Comparison of ENCODE assay signal across 28 cellular contexts in the genomic region with DNA sequence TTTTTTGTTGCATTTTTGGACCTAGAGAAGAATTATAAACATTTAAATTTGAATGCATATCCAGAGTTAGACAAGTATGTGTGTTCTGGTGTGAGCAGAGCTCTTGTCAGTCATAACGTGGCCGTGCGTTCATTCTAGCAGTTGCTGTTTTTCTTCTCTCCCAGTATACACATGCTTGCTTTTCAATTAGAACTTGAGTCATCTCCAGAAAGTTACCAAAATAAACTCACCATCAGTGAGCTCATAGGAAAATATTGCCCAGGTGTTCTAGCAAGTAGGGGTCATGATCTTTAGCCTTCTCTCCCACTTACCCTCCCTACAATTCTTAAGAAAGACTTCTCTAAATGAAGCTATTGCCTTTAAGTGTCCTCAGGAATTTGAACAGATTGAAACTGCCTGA.
DNase-seq lines count a peak whose midpoint lies in the region; ATAC-seq and TF ChIP-seq lines count a peak whose summit lies in the region.
"Had no signal": no experiment of that assay in that cellular context is flagged by ENCODE, and none has a peak within 500 bp of the region (broad histone marks: within the 10 kb centered on the region; RNA-seq: fewer than 3 reads in every experiment).

No MANE protein-coding gene starts in this region.

- no peak overlapping the region for H3K4me3 ChIP-seq in SJCRH30
- H3K4me3 ChIP-seq in foreskin fibroblast (ENCODE audit: low read depth in 1 of 2, low read length in 2 of 2) = no peak overlapping the region
- H3K4me3 ChIP-seq in gastroesophageal sphincter = no peak overlapping the region
- H3K4me3 ChIP-seq: body of pancreas, pancreas had no signal

- TF ChIP-seq CTCF in foreskin fibroblast (IDR thresholded peaks at IDR 0.05; ENCODE audit: low read depth, low read length) (no peak), nephron (IDR thresholded peaks at IDR 0.05; ENCODE audit: unreplicated experiment in 3 of 3) (no peak), CD14-positive monocyte (IDR thresholded peaks at IDR 0.05) (no peak), gastroesophageal sphincter (IDR thresholded peaks at IDR 0.05) (no peak)

- ATAC-seq in gastroesophageal sphincter (no peak), GM21717 (IDR thresholded peaks at IDR 0.05; ENCODE audit: unreplicated experiment) (no peak)
- ATAC-seq: activated CD8-positive, alpha-beta T cell treated with anti-CD3 and anti-CD28 coated beads for 36 hours; body of pancreas; esophagus mucosa; naive thymus-derived CD8-positive, alpha-beta T cell; pancreas; PC-3; right cardiac atrium; stimulated activated naive B cell treated with anti-CD40 and anti-IgM and Interleukin-4, amounts not matched to agents 10 μg/mL and 1 μg/mL and 100 μg/mL, for 72 hours had no signal

- no peaks in the 10 kb centered on the region for H3K27me3 Mint-ChIP-seq in nephron (ENCODE audit: low read depth)
- H3K27me3 Mint-ChIP-seq in CD14-positive monocyte (ENCODE audit: low read depth in 3 of 3) = peaks cover 0 to 4% (median 3%) of the 10 kb centered on the region in 3 donors

- H3K9me3 Mint-ChIP-seq in nephron (no peaks in the 10 kb centered on the region), CD14-positive monocyte (peaks cover 0 to 11% (median 4%) of the 10 kb centered on the region in 7 donors)
- H3K9me3 Mint-ChIP-seq: activated CD8-positive, alpha-beta T cell treated with anti-CD3 and anti-CD28 coated beads for 36 hours; activated naive CD8-positive, alpha-beta T cell treated with anti-CD3 and anti-CD28 coated beads, Interleukin-2, amount 10 ng/mL, durations not matched to agents 7 days and 5 days; naive thymus-derived CD8-positive, alpha-beta T cell; stimulated activated naive B cell treated with anti-CD40 and anti-IgM and Interleukin-4, amounts not matched to agents 10 μg/mL and 1 μg/mL and 100 μg/mL, for 72 hours had no signal

- 41 to 43% methylated on average over 3 of the region's 3 CpGs for WGBS in gastroesophageal sphincter (ENCODE audit: low coverage in 1 of 2), 2 donors

- H3K27me3 ChIP-seq in SJCRH30 = no peaks in the 10 kb centered on the region
- H3K27me3 ChIP-seq in gastroesophageal sphincter = no peaks in the 10 kb centered on the region
- H3K27me3 ChIP-seq: body of pancreas, pancreas had no signal

- no peak for TF ChIP-seq POLR2A in gastroesophageal sphincter (IDR thresholded peaks at IDR 0.05)

- peak; percentile 57 to 76 for DNase-seq in SJCRH30
- peak; percentile 26 to 55 for DNase-seq in foreskin fibroblast
- no peak for DNase-seq in CD14-positive monocyte (ENCODE audit: low spot score)
- DNase-seq in NCI-H2227 treated with DMSO at 0.1 percent for 48 hours (lab: John Stamatoyannopoulos, UW) = no peak
- DNase-seq: activated CD4-positive, CD25-positive, alpha-beta regulatory T cell treated with anti-CD3 and anti-CD28 coated beads, Interleukin-2, amount 50 U/mL, for 72 hours; activated CD8-positive, alpha-beta T cell treated with anti-CD3 and anti-CD28 coated beads for 36 hours; activated effector memory CD4-positive, alpha-beta T cell treated with anti-CD3 and anti-CD28 coated beads, Interleukin-2, amount 50 U/mL, for 16 hours; activated naive CD8-positive, alpha-beta T cell treated with anti-CD3 and anti-CD28 coated beads, Interleukin-2, amount 10 ng/mL, durations not matched to agents 7 days and 5 days; body of pancreas; CD4-positive, alpha-beta memory T cell; effector CD8-positive, alpha-beta T cell; GOT3; islet precursor cell; naive thymus-derived CD8-positive, alpha-beta T cell; NCI-H146; NCI-H510A treated with DMSO at 0.1 percent for 48 hours; pancreas; PC-3; right cardiac atrium; SIG-M5; stimulated activated CD4-positive, alpha-beta T cell treated with anti-CD3 and anti-CD28 coated beads, Interleukin-12 subunit alpha, Interleukin-12 subunit beta, amount 100 ng/mL, for 4 hours; stimulated activated CD4-positive, alpha-beta T cell treated with anti-CD3 and anti-CD28 coated beads, Interleukin-4, amount 100 ng/mL, for 24 hours; stimulated activated naive B cell treated with anti-CD40 and anti-IgM and Interleukin-4, amounts not matched to agents 10 μg/mL and 1 μg/mL and 100 μg/mL, for 72 hours had no signal

- H3K27ac Mint-ChIP-seq in nephron (peak overlapping the region; percentile 58 to 93 (median 58)), CD14-positive monocyte (no peak overlapping the region)
- H3K27ac Mint-ChIP-seq: activated CD8-positive, alpha-beta T cell treated with anti-CD3 and anti-CD28 coated beads for 36 hours; activated naive CD8-positive, alpha-beta T cell treated with anti-CD3 and anti-CD28 coated beads, Interleukin-2, amount 10 ng/mL, durations not matched to agents 7 days and 5 days; CD4-positive, alpha-beta memory T cell; naive thymus-derived CD8-positive, alpha-beta T cell; stimulated activated naive B cell treated with anti-CD40 and anti-IgM and Interleukin-4, amounts not matched to agents 10 μg/mL and 1 μg/mL and 100 μg/mL, for 72 hours had no signal

- intact Hi-C loops in CD14-positive monocyte (cut with micrococcal nuclease) = no loop called here

- TF ChIP-seq EP300 in gastroesophageal sphincter (IDR thresholded peaks at IDR 0.05) = no peak

- H3K27ac ChIP-seq in SJCRH30 (peak overlapping the region; percentile 91), gastroesophageal sphincter (no peak overlapping the region)
- H3K27ac ChIP-seq: body of pancreas, KMS-11, pancreas had no signal

- peaks cover 4% of the 10 kb centered on the region for H3K36me3 Mint-ChIP-seq in nephron (ENCODE audit: low read depth)
- no peaks in the 10 kb centered on the region for H3K36me3 Mint-ChIP-seq in CD14-positive monocyte
- H3K36me3 Mint-ChIP-seq: activated naive CD8-positive, alpha-beta T cell treated with anti-CD3 and anti-CD28 coated beads, Interleukin-2, amount 10 ng/mL, durations not matched to agents 7 days and 5 days; CD4-positive, alpha-beta memory T cell; naive thymus-derived CD8-positive, alpha-beta T cell; stimulated activated naive B cell treated with anti-CD40 and anti-IgM and Interleukin-4, amounts not matched to agents 10 μg/mL and 1 μg/mL and 100 μg/mL, for 72 hours had no signal

- H3K4me1 Mint-ChIP-seq in nephron (peaks cover 59% of the 10 kb centered on the region), CD14-positive monocyte (no peaks in the 10 kb centered on the region)
- H3K4me1 Mint-ChIP-seq: activated naive CD8-positive, alpha-beta T cell treated with anti-CD3 and anti-CD28 coated beads, Interleukin-2, amount 10 ng/mL, durations not matched to agents 7 days and 5 days; CD4-positive, alpha-beta memory T cell; naive thymus-derived CD8-positive, alpha-beta T cell; stimulated activated naive B cell treated with anti-CD40 and anti-IgM and Interleukin-4, amounts not matched to agents 10 μg/mL and 1 μg/mL and 100 μg/mL, for 72 hours had no signal

- H3K36me3 ChIP-seq in SJCRH30 = no peaks in the 10 kb centered on the region
- H3K36me3 ChIP-seq in gastroesophageal sphincter = no peaks in the 10 kb centered on the region
- H3K36me3 ChIP-seq: pancreas had no signal

- H3K4me3 Mint-ChIP-seq in nephron (no peak overlapping the region), CD14-positive monocyte (no peak overlapping the region)
- H3K4me3 Mint-ChIP-seq: activated CD8-positive, alpha-beta T cell treated with anti-CD3 and anti-CD28 coated beads for 36 hours; activated naive CD8-positive, alpha-beta T cell treated with anti-CD3 and anti-CD28 coated beads, Interleukin-2, amount 10 ng/mL, durations not matched to agents 7 days and 5 days; CD4-positive, alpha-beta memory T cell; naive thymus-derived CD8-positive, alpha-beta T cell; stimulated activated naive B cell treated with anti-CD40 and anti-IgM and Interleukin-4, amounts not matched to agents 10 μg/mL and 1 μg/mL and 100 μg/mL, for 72 hours had no signal

- H3K9me3 ChIP-seq in SJCRH30 (replicated peaks) (peaks cover 5% of the 10 kb centered on the region; the same call in 1 of the 2 replicates), gastroesophageal sphincter (no peaks in the 10 kb centered on the region)
- H3K9me3 ChIP-seq: body of pancreas, pancreas had no signal

- H3K4me1 ChIP-seq in SJCRH30 = peaks cover 71% of the 10 kb centered on the region
- H3K4me1 ChIP-seq in gastroesophageal sphincter = peaks cover 0 to 34% (median 4%) of the 10 kb centered on the region in 3 donors
- H3K4me1 ChIP-seq: body of pancreas had no signal

Comparison
In these comparisons a context has a peak if more than half of its experiments do, and no peak if none do; other contexts are left out.
1. DNase-seq: peak in SJCRH30 (2 of 2) and foreskin fibroblast (2 of 2); none in CD14-positive monocyte (single experiment) and NCI-H2227 treated with DMSO at 0.1 percent for 48 hours (single experiment).
2. H3K27ac Mint-ChIP-seq: peak in nephron (3 of 3); none in CD14-positive monocyte (0 of 7).